ENCODE assay signal across 15 cellular contexts in genomic region chr18:49656098-49656591, GRCh38.
DNase-seq lines count a peak whose midpoint lies in the region; ATAC-seq, FAIRE-seq and TF ChIP-seq lines count a peak whose summit lies in the region.
"Had no signal": no experiment of that assay in that cellular context is flagged by ENCODE, and none has a peak within 500 bp of the region (broad histone marks: within the 10 kb centered on the region; RNA-seq: fewer than 3 reads in every experiment).

No MANE protein-coding gene starts in this region.

- intact Hi-C loops in Calu3 (cut with micrococcal nuclease; ENCODE audit: unreplicated experiment), result no loop called here

- H3K36me3 Mint-ChIP-seq in Calu3 (ENCODE audit: insufficient read depth, unreplicated experiment), result no peaks in the 10 kb centered on the region
- H3K36me3 Mint-ChIP-seq: mesothelial cell of epicardium had no signal

- H3K4me3 ChIP-seq in keratinocyte (ENCODE audit: control insufficient read depth in 2 of 3, extremely low read depth in 1 of 3, insufficient read depth in 2 of 3, low read depth in 1 of 3, low read length in 3 of 3), result no peak overlapping the region
- H3K4me3 ChIP-seq: body of pancreas had no signal

- peak overlapping the region; percentile 68 for H3K4me2 ChIP-seq in keratinocyte (ENCODE audit: control insufficient read depth, extremely low read depth, insufficient read depth, low read depth, low read length)

- peak overlapping the region; percentile 78 for H3K27ac ChIP-seq in keratinocyte (ENCODE audit: control insufficient read depth, insufficient read depth, low read length)
- H3K27ac ChIP-seq: body of pancreas had no signal

- no peaks in the 10 kb centered on the region for H3K27me3 ChIP-seq in keratinocyte (ENCODE audit: control insufficient read depth, extremely low read depth, insufficient read depth, low read length)
- H3K27me3 ChIP-seq: body of pancreas had no signal

- no peaks in the 10 kb centered on the region for H3K9me3 ChIP-seq in keratinocyte (ENCODE audit: control insufficient read depth, low read depth, low read length)
- H3K9me3 ChIP-seq: body of pancreas had no signal

- H2AFZ ChIP-seq in keratinocyte (ENCODE audit: control insufficient read depth, low read length), result peak overlapping the region; percentile 60

- FAIRE-seq in keratinocyte (lab: Jason Lieb, UNC), result peak; percentile 80

- peaks cover 16% of the 10 kb centered on the region for H3K4me1 ChIP-seq in keratinocyte (ENCODE audit: control insufficient read depth, extremely low read depth, insufficient read depth, low read length)

- BruUV-seq in Calu3 (replicated peaks; lab: Mats Ljungman, UMichigan), result no TSS peak

- DNase-seq in Calu3 (peak; percentile 53), HK-2 (ENCODE audit: unreplicated experiment) (peak; percentile 60), T1000 (lab: John Stamatoyannopoulos, UW) (peak; percentile 4), keratinocyte (ENCODE audit: low read depth, low spot score) (peak; percentile 73), HuH-7.5 (ENCODE audit: low spot score) (no peak), DMS153 treated with DMSO at 0.1 percent for 48 hours (lab: John Stamatoyannopoulos, UW; ENCODE audit: unreplicated experiment) (no peak)
- no peak for DNase-seq in stimulated activated naive CD4-positive, alpha-beta T cell (lab: John Stamatoyannopoulos, UW)
- DNase-seq: activated CD4-positive, alpha-beta T cell treated with anti-CD3 and anti-CD28 coated beads, Interleukin-2, amount 50 U/mL, for 48 hours; body of pancreas; foreskin melanocyte; NCI-H1048; right cardiac atrium; SIG-M5 had no signal

- no peak overlapping the region for H3K4me3 Mint-ChIP-seq in Calu3 (ENCODE audit: low read depth, unreplicated experiment)
- H3K4me3 Mint-ChIP-seq: mesothelial cell of epicardium had no signal

- H3K36me3 ChIP-seq in keratinocyte (ENCODE audit: control insufficient read depth in 2 of 2, extremely low read depth in 1 of 2, insufficient read depth in 2 of 2, low read length in 2 of 2), result no peaks in the 10 kb centered on the region

- no peak overlapping the region for H3K27ac Mint-ChIP-seq in Calu3 (ENCODE audit: unreplicated experiment)
- H3K27ac Mint-ChIP-seq: mesothelial cell of epicardium had no signal

- H3K79me2 ChIP-seq in keratinocyte (ENCODE audit: control insufficient read depth, insufficient read depth, low read length), result no peaks in the 10 kb centered on the region

- no peaks in the 10 kb centered on the region for H3K9me1 ChIP-seq in keratinocyte (ENCODE audit: control insufficient read depth, extremely low read depth, insufficient read depth, low read length)

- TF ChIP-seq CTCF in Calu3 (IDR thresholded peaks at IDR 0.05; ENCODE audit: unreplicated experiment) (no peak), keratinocyte (optimal IDR thresholded peaks at IDR 0.05 in 1 of 3, IDR thresholded peaks at IDR 0.05 in 1 of 3, conservative IDR thresholded peaks at IDR 0.05 in 1 of 3; ENCODE audit: extremely low read depth in 1 of 3, insufficient read depth in 2 of 3, low read length in 3 of 3) (no peak)

- CTCF ChIA-PET in Calu3 (lab: Charles Lee), result interaction anchor here (0.6 to 1.3 kb wide), 3 partner anchors 8 to 170 kb away, joined by 3 to 5 read pairs (median 5); partner anchors contain the start of gene LIPG

- ATAC-seq in GM19328 (IDR thresholded peaks at IDR 0.05; ENCODE audit: unreplicated experiment), result no peak
- ATAC-seq: body of pancreas, right cardiac atrium had no signal

- peak overlapping the region; percentile 51 for H3K9ac ChIP-seq in keratinocyte (ENCODE audit: control insufficient read depth, extremely low read depth, insufficient read depth, low read length)

- dilution Hi-C loops in keratinocyte (cut with MboI; ENCODE audit: extremely low pct_ligation_motif_present, low sequenced_read_pairs), result no loop called here

- no peaks in the 10 kb centered on the region for H4K20me1 ChIP-seq in keratinocyte (ENCODE audit: control insufficient read depth, extremely low read depth, insufficient read depth, low read length)

- H3K9me3 Mint-ChIP-seq in Calu3 (ENCODE audit: low read depth, unreplicated experiment), result no peaks in the 10 kb centered on the region
- H3K9me3 Mint-ChIP-seq: mesothelial cell of epicardium had no signal

- H3K27me3 Mint-ChIP-seq in Calu3 (ENCODE audit: unreplicated experiment), result no peaks in the 10 kb centered on the region

- H3K4me1 Mint-ChIP-seq in Calu3 (ENCODE audit: low read depth, unreplicated experiment), result no peaks in the 10 kb centered on the region

Comparison
In these comparisons a context has a peak if more than half of its experiments do, and no peak if none do; other contexts are left out.
1. DNase-seq: peak in Calu3 (single experiment), HK-2 (single experiment), T1000 (single experiment) and keratinocyte (single experiment); none in HuH-7.5 (single experiment), DMS153 treated with DMSO at 0.1 percent for 48 hours (single experiment) and stimulated activated naive CD4-positive, alpha-beta T cell (0 of 6).